In genomic region chr2:2662037-2662846, GRCh38 we compare ENCODE assay signal across 12 cellular contexts.
DNase-seq lines count a peak whose midpoint lies in the region; ATAC-seq, FAIRE-seq and TF ChIP-seq lines count a peak whose summit lies in the region.
"Had no signal": no experiment of that assay in that cellular context is flagged by ENCODE, and none has a peak within 500 bp of the region (broad histone marks: within the 10 kb centered on the region; RNA-seq: fewer than 3 reads in every experiment).

No MANE protein-coding gene starts in this region.

- DNase-seq in NCI-H187 treated with DMSO at 0.1 percent for 48 hours (lab: John Stamatoyannopoulos, UW) (peak; percentile 56), SHP77 (lab: John Stamatoyannopoulos, UW) (peak; percentile 88 to 92), left ventricle myocardium superior (peak; percentile 75), suprapubic skin (ENCODE audit: low spot score in 2 of 2) (no peak), glomerular visceral epithelial cell (ENCODE audit: extremely low spot score) (no peak), kidney (no peak), WERI-Rb-1 (no peak), superior temporal gyrus (ENCODE audit: extremely low spot score) (no peak)
- DNase-seq: activated T-cell treated with anti-CD3 and anti-CD28 coated beads, Interleukin-2, amount 50 U/mL, for 1 hour; DMS 273 treated with DMSO at 0.1 percent for 48 hours had no signal

- H3K9me3 ChIP-seq in suprapubic skin (no peaks in the 10 kb centered on the region), kidney (ENCODE audit: control insufficient read depth in 1 of 2, low read length in 2 of 2) (no peaks in the 10 kb centered on the region), WERI-Rb-1 (ENCODE audit: severe bottlenecking) (no peaks in the 10 kb centered on the region)
- H3K9me3 ChIP-seq: mucosa of descending colon had no signal

- H3K27ac ChIP-seq in suprapubic skin: peak overlapping the region; percentile 5
- H3K27ac ChIP-seq in kidney (ENCODE audit: low read depth in 2 of 2, low read length in 2 of 2): no peak overlapping the region
- no peak overlapping the region for H3K27ac ChIP-seq in WERI-Rb-1

- no peak for TF ChIP-seq EP300 in suprapubic skin (IDR thresholded peaks at IDR 0.05)

- H3K27me3 ChIP-seq in suprapubic skin (no peaks in the 10 kb centered on the region), WERI-Rb-1 (ENCODE audit: insufficient read depth, low read depth, severe bottlenecking) (no peaks in the 10 kb centered on the region)

- no peak overlapping the region for H3K4me3 ChIP-seq in suprapubic skin
- no peak overlapping the region for H3K4me3 ChIP-seq in kidney (ENCODE audit: low read length in 2 of 2)
- no peak overlapping the region for H3K4me3 ChIP-seq in WERI-Rb-1 (ENCODE audit: low read depth, low read length)
- H3K4me3 ChIP-seq: mucosa of descending colon had no signal

- no peaks in the 10 kb centered on the region for H3K4me1 ChIP-seq in suprapubic skin
- H3K4me1 ChIP-seq in kidney (ENCODE audit: control insufficient read depth in 1 of 2, insufficient read depth in 1 of 2, low read depth in 1 of 2, low read length in 2 of 2): no peaks in the 10 kb centered on the region

- intact Hi-C loops in left ventricle myocardium superior (cut with micrococcal nuclease) (no loop called here), kidney (cut with DNase I) (no loop called here)

- FAIRE-seq in kidney (lab: Jason Lieb, UNC): no peak
- FAIRE-seq: frontal cortex had no signal

- TF ChIP-seq CTCF in suprapubic skin (IDR thresholded peaks at IDR 0.05) (no peak), kidney (IDR thresholded peaks at IDR 0.05; ENCODE audit: borderline replicate concordance, extremely low read depth, insufficient read depth) (no peak), WERI-Rb-1 (IDR thresholded peaks at IDR 0.05; ENCODE audit: low read depth, low read length) (no peak)

- WGBS in suprapubic skin: 81% methylated on average over 15 of the region's 18 CpGs

- TF ChIP-seq POLR2A in suprapubic skin (IDR thresholded peaks at IDR 0.05): no peak

- H3K36me3 ChIP-seq in suprapubic skin (no peaks in the 10 kb centered on the region), kidney (ENCODE audit: control insufficient read depth in 1 of 2, insufficient read depth in 2 of 2, low read length in 2 of 2) (no peaks in the 10 kb centered on the region), WERI-Rb-1 (no peaks in the 10 kb centered on the region)

- no peak overlapping the region for H3K9ac ChIP-seq in kidney (ENCODE audit: low read length in 2 of 2)

- peak; percentile 98 for ATAC-seq in left ventricle myocardium superior
- ATAC-seq: mucosa of descending colon had no signal

Comparison
In these comparisons a context has a peak if more than half of its experiments do, and no peak if none do; other contexts are left out.
1. DNase-seq: peak in NCI-H187 treated with DMSO at 0.1 percent for 48 hours (single experiment), SHP77 (2 of 2) and left ventricle myocardium superior (single experiment); none in suprapubic skin (0 of 2), glomerular visceral epithelial cell (single experiment), kidney (single experiment), WERI-Rb-1 (single experiment) and superior temporal gyrus (single experiment).